In the genomic region with DNA sequence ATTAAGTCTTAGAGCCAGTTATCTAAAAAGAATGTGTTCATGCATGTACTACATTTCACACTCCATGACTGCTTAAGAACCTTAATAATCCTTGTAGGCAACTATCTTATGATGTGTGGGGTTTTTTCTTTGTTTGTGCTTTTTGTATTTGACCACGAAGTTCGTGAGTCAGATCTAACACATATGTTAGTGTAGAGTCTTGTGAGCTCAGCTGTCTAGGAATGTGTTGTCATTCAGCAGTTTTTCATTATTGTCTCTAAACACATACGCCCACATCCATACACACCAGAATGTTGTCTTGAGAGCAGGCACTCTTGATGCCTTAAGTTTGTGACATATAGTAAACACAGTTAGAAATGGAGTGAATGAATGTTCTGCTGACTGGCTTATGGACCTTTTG, we compare ENCODE assay signal across 9 cellular contexts. TPM values are rescaled to one million over a fixed set of nuclear protein-coding genes. Genes with fewer than 3 reads are reported as not detected.
DNase-seq lines count a peak whose midpoint lies in the region; ATAC-seq, FAIRE-seq and TF ChIP-seq lines count a peak whose summit lies in the region.
"Had no signal": no experiment of that assay in that cellular context is flagged by ENCODE, and none has a peak within 500 bp of the region (broad histone marks: within the 10 kb centered on the region; RNA-seq: fewer than 3 reads in every experiment).

No MANE protein-coding gene starts in this region.

- H3K9me3 ChIP-seq in DND-41 (ENCODE audit: insufficient read depth, low read length, severe bottlenecking) (no peaks in the 10 kb centered on the region), sigmoid colon (no peaks in the 10 kb centered on the region), neural progenitor cell (ENCODE audit: low read depth) (no peaks in the 10 kb centered on the region)

- intact Hi-C loops in posterior cingulate gyrus (cut with DNase I): no loop called here
- intact Hi-C loops in sigmoid colon (cut with DNase I): no loop called here

- H3K27ac ChIP-seq in DND-41 (ENCODE audit: low read length): no peak overlapping the region
- no peak overlapping the region for H3K27ac ChIP-seq in sigmoid colon
- H3K27ac ChIP-seq in neural progenitor cell: no peak overlapping the region

- WGBS in sigmoid colon, 2 donors: 65% methylated on average over 3 of the region's 3 CpGs

- DNase-seq in DND-41 (no peak), H54 (ENCODE audit: insufficient read length, low spot score) (peak; percentile 15), foreskin melanocyte (peak; percentile 57), posterior cingulate gyrus (no peak), NCI-H345 treated with DMSO at 0.1 percent for 48 hours (lab: John Stamatoyannopoulos, UW; ENCODE audit: unreplicated experiment) (no peak), sigmoid colon (no peak), neural progenitor cell (ENCODE audit: low spot score) (no peak)
- DNase-seq in activated CD4-positive, alpha-beta memory T cell treated with anti-CD3 and anti-CD28 coated beads, Interleukin-2, amount 10 ng/mL, durations not matched to agents 7 days and 5 days: no peak
- DNase-seq: erythroblast had no signal

- CTCF ChIA-PET in activated CD4-positive, alpha-beta memory T cell treated with anti-CD3 and anti-CD28 coated beads, Interleukin-2, amount 10 ng/mL, durations not matched to agents 7 days and 5 days (lab: Charles Lee): no interaction called here

- TF ChIP-seq EP300 in sigmoid colon (IDR thresholded peaks at IDR 0.05): no peak

- H3K4me2 ChIP-seq in DND-41 (ENCODE audit: insufficient read depth, low read length) (no peak overlapping the region), neural progenitor cell (no peak overlapping the region)

- no peaks in the 10 kb centered on the region for H3K27me3 Mint-ChIP-seq in activated CD4-positive, alpha-beta memory T cell treated with anti-CD3 and anti-CD28 coated beads, Interleukin-2, amount 10 ng/mL, durations not matched to agents 7 days and 5 days
- H3K27me3 Mint-ChIP-seq in neural progenitor cell (ENCODE audit: insufficient read depth, low read depth): peaks cover 6% of the 10 kb centered on the region

- ATAC-seq in DND-41 (ENCODE audit: insufficient read depth, low read depth): peak; percentile 49; the same call in 1 of the 3 replicates

- H4K20me1 ChIP-seq in DND-41 (ENCODE audit: insufficient read depth, low read length) (peaks cover 22% of the 10 kb centered on the region), neural progenitor cell (ENCODE audit: low read depth) (no peaks in the 10 kb centered on the region)

- peak; percentile 93 for FAIRE-seq in H54 (lab: Jason Lieb, UNC)

- peaks cover 68% of the 10 kb centered on the region for H3K4me1 Mint-ChIP-seq in activated CD4-positive, alpha-beta memory T cell treated with anti-CD3 and anti-CD28 coated beads, Interleukin-2, amount 10 ng/mL, durations not matched to agents 7 days and 5 days
- H3K4me1 Mint-ChIP-seq in neural progenitor cell: no peaks in the 10 kb centered on the region

- no peak for TF ChIP-seq POLR2A in H54 (IDR thresholded peaks at IDR 0.05; ENCODE audit: low read depth, low read length)
- TF ChIP-seq POLR2A in sigmoid colon (IDR thresholded peaks at IDR 0.05): no peak

- no peak overlapping the region for H2AFZ ChIP-seq in DND-41 (ENCODE audit: low read depth, low read length)
- H2AFZ ChIP-seq in neural progenitor cell (replicated peaks): no peak overlapping the region

- no peaks in the 10 kb centered on the region for H3K4me1 ChIP-seq in DND-41 (ENCODE audit: insufficient read depth, low read length)
- peaks cover 0 to 28% (median 12%) of the 10 kb centered on the region in 4 donors for H3K4me1 ChIP-seq in sigmoid colon
- H3K4me1 ChIP-seq in neural progenitor cell: no peaks in the 10 kb centered on the region

- H3K27ac Mint-ChIP-seq in activated CD4-positive, alpha-beta memory T cell treated with anti-CD3 and anti-CD28 coated beads, Interleukin-2, amount 10 ng/mL, durations not matched to agents 7 days and 5 days: peak overlapping the region; percentile 18
- H3K27ac Mint-ChIP-seq in neural progenitor cell: no peak overlapping the region

- TF ChIP-seq CTCF in DND-41 (IDR thresholded peaks at IDR 0.05; ENCODE audit: borderline replicate concordance, extremely low read depth, low read length, poor library complexity, severe bottlenecking): no peak
- TF ChIP-seq CTCF in sigmoid colon (IDR thresholded peaks at IDR 0.05): no peak
- TF ChIP-seq CTCF in neural progenitor cell (IDR thresholded peaks at IDR 0.05): no peak

- no peaks in the 10 kb centered on the region for H3K27me3 ChIP-seq in DND-41 (ENCODE audit: insufficient read depth, low read length, poor library complexity)
- no peaks in the 10 kb centered on the region for H3K27me3 ChIP-seq in sigmoid colon
- no peaks in the 10 kb centered on the region for H3K27me3 ChIP-seq in neural progenitor cell

- H3F3A ChIP-seq in neural progenitor cell (ENCODE audit: low read depth): no peaks in the 10 kb centered on the region

- peaks cover 10% of the 10 kb centered on the region; the same call in 1 of the 2 replicates for H3K36me3 ChIP-seq in DND-41 (ENCODE audit: insufficient read depth, low read length)
- peaks cover 0 to 6% (median 0%) of the 10 kb centered on the region in 4 donors for H3K36me3 ChIP-seq in sigmoid colon
- H3K36me3 ChIP-seq in neural progenitor cell: no peaks in the 10 kb centered on the region

- H3K9ac ChIP-seq in DND-41 (ENCODE audit: low read depth, low read length) (no peak overlapping the region), neural progenitor cell (no peak overlapping the region)

- H3K9me3 Mint-ChIP-seq in activated CD4-positive, alpha-beta memory T cell treated with anti-CD3 and anti-CD28 coated beads, Interleukin-2, amount 10 ng/mL, durations not matched to agents 7 days and 5 days: no peaks in the 10 kb centered on the region
- peaks cover 7% of the 10 kb centered on the region for H3K9me3 Mint-ChIP-seq in neural progenitor cell

- POLR2A ChIA-PET in activated CD4-positive, alpha-beta memory T cell treated with anti-CD3 and anti-CD28 coated beads, Interleukin-2, amount 10 ng/mL, durations not matched to agents 7 days and 5 days (lab: Charles Lee): interaction anchor here (0.9 to 1.7 kb wide), 3 partner anchors 12 to 37 kb away, joined by 3 to 6 read pairs (median 4); no protein-coding TSS in a partner anchor

- H3K4me3 Mint-ChIP-seq in activated CD4-positive, alpha-beta memory T cell treated with anti-CD3 and anti-CD28 coated beads, Interleukin-2, amount 10 ng/mL, durations not matched to agents 7 days and 5 days: no peak overlapping the region
- no peak overlapping the region for H3K4me3 Mint-ChIP-seq in neural progenitor cell

- peaks cover 66% of the 10 kb centered on the region for H3K36me3 Mint-ChIP-seq in activated CD4-positive, alpha-beta memory T cell treated with anti-CD3 and anti-CD28 coated beads, Interleukin-2, amount 10 ng/mL, durations not matched to agents 7 days and 5 days (ENCODE audit: low read depth)
- H3K36me3 Mint-ChIP-seq in neural progenitor cell: peaks cover 26% of the 10 kb centered on the region

- H3K4me3 ChIP-seq in DND-41 (ENCODE audit: low read depth in 1 of 2, low read length in 2 of 2): no peak overlapping the region
- H3K4me3 ChIP-seq in sigmoid colon: no peak overlapping the region
- no peak overlapping the region for H3K4me3 ChIP-seq in neural progenitor cell

- H3K79me2 ChIP-seq in DND-41 (ENCODE audit: insufficient read depth, low read length) (peaks cover 95% of the 10 kb centered on the region), neural progenitor cell (ENCODE audit: low read depth) (peaks cover 70% of the 10 kb centered on the region)

RNA-seq across cellular contexts. Expression of a gene that starts 38.4 kb away (rescaled TPM):
- 100 to 1,000 TPM; 156 to 161 TPM for total RNA-seq in activated CD4-positive, alpha-beta memory T cell treated with anti-CD3 and anti-CD28 coated beads, Interleukin-2, amount 10 ng/mL, durations not matched to agents 7 days and 5 days
- total RNA-seq in sigmoid colon: 10 to 100 TPM; 63.7 to 77.9 (median 73.4) TPM
- 100 to 1,000 TPM in 1 of 3 donors, 10 to 100 TPM in 2; 60.2 to 128 (median 70.9) TPM for polyA plus RNA-seq in sigmoid colon
- total RNA-seq in neural progenitor cell (ENCODE audit: low replicate concordance): 41.7 and 59.0 TPM in 2 replicates

Comparison
In these comparisons a context has a peak if more than half of its experiments do, and no peak if none do; other contexts are left out.
1. DNase-seq: peak in H54 (single experiment) and foreskin melanocyte (single experiment); none in DND-41 (single experiment), activated CD4-positive, alpha-beta memory T cell treated with anti-CD3 and anti-CD28 coated beads, Interleukin-2, amount 10 ng/mL, durations not matched to agents 7 days and 5 days (single experiment), posterior cingulate gyrus (0 of 10), NCI-H345 treated with DMSO at 0.1 percent for 48 hours (single experiment), sigmoid colon (single experiment) and neural progenitor cell (single experiment).